Comparison of ENCODE assay signal across 8 cellular contexts in genomic region chr14:94129758-94130414, GRCh38. TPM values are rescaled to one million over a fixed set of nuclear protein-coding genes. Genes with fewer than 3 reads are reported as not detected.
DNase-seq lines count a peak whose midpoint lies in the region; ATAC-seq and TF ChIP-seq lines count a peak whose summit lies in the region.

No MANE protein-coding gene starts in this region.

- H3K36me3 Mint-ChIP-seq in activated T-cell treated with anti-CD3 and anti-CD28 coated beads, Interleukin-2, amount 50 U/mL, for 72 hours (ENCODE audit: insufficient read depth in 2 of 2): peaks cover 0 to 1% of the 10 kb centered on the region in 2 donors
- no peaks in the 10 kb centered on the region for H3K36me3 Mint-ChIP-seq in natural killer cell

- TF ChIP-seq CTCF in natural killer cell (IDR thresholded peaks at IDR 0.05): no peak

- H3K4me1 Mint-ChIP-seq in activated T-cell treated with anti-CD3 and anti-CD28 coated beads, Interleukin-2, amount 50 U/mL, for 72 hours (ENCODE audit: low read depth): peaks cover 18% of the 10 kb centered on the region
- H3K4me1 Mint-ChIP-seq in natural killer cell: peaks cover 21 to 22% of the 10 kb centered on the region in 2 donors

- H3K27ac Mint-ChIP-seq in activated T-cell treated with anti-CD3 and anti-CD28 coated beads, Interleukin-2, amount 50 U/mL, for 72 hours: peak overlapping the region; percentile 58
- peak overlapping the region; percentile 76 to 91 for H3K27ac Mint-ChIP-seq in natural killer cell

- H3K27me3 Mint-ChIP-seq in activated T-cell treated with anti-CD3 and anti-CD28 coated beads, Interleukin-2, amount 50 U/mL, for 72 hours (ENCODE audit: low read depth): peaks cover 11% of the 10 kb centered on the region
- peaks cover 7 to 22% of the 10 kb centered on the region in 2 donors for H3K27me3 Mint-ChIP-seq in natural killer cell (ENCODE audit: low read depth in 2 of 2)

- ATAC-seq in activated T-cell treated with anti-CD3 and anti-CD28 coated beads, Interleukin-2, amount 50 U/mL, for 72 hours (replicated peaks in 1 of 2): peak; percentile 62 to 65
- peak; percentile 40 to 57 (median 55) for ATAC-seq in natural killer cell

- peak; percentile 72 for DNase-seq in activated effector memory CD4-positive, alpha-beta T cell treated with anti-CD3 and anti-CD28 coated beads, Interleukin-2, amount 50 U/mL, for 16 hours
- no peak for DNase-seq in activated effector memory CD4-positive, alpha-beta T cell treated with Interleukin-2 at 50 U/mL for 16 hours
- peak; percentile 78 for DNase-seq in NCI-H345 (lab: John Stamatoyannopoulos, UW)
- DNase-seq in activated T-cell treated with anti-CD3 and anti-CD28 coated beads, Interleukin-2, amount 50 U/mL, for 72 hours: peak; percentile 53 to 62
- DNase-seq in fibroblast of the conjunctiva (ENCODE audit: low read depth): peak; percentile 41
- no peak for DNase-seq in natural killer cell
- no peak for DNase-seq in AML-193 (lab: John Stamatoyannopoulos, UW)
- DNase-seq in NCI-H2029 treated with DMSO at 0.1 percent for 48 hours (lab: John Stamatoyannopoulos, UW): no peak

- H3K9me3 Mint-ChIP-seq in activated T-cell treated with anti-CD3 and anti-CD28 coated beads, Interleukin-2, amount 50 U/mL, for 72 hours: no peaks in the 10 kb centered on the region
- H3K9me3 Mint-ChIP-seq in natural killer cell: no peaks in the 10 kb centered on the region

- intact Hi-C loops in natural killer cell (cut with micrococcal nuclease): loop anchor here (1.0 to 2.0 kb wide), 2 partner anchors 49 to 102 kb away; partner anchors contain the start of genes DDX24 and IFI27L1

- peak overlapping the region; percentile 92 to 99 for H3K4me3 Mint-ChIP-seq in activated T-cell treated with anti-CD3 and anti-CD28 coated beads, Interleukin-2, amount 50 U/mL, for 72 hours
- H3K4me3 Mint-ChIP-seq in natural killer cell: peak overlapping the region; percentile 91

RNA-seq across cellular contexts. Expression of gene IFI27L2, which starts 0.5 kb away (rescaled TPM):
- total RNA-seq in activated T-cell treated with anti-CD3 and anti-CD28 coated beads, Interleukin-2, amount 50 U/mL, for 72 hours: 10 to 100 TPM; 52.0 to 66.0 TPM
- total RNA-seq in natural killer cell: 10 to 100 TPM; 36.3 to 55.1 (median 39.8) TPM

RNA-seq across cellular contexts. Expression of gene IFI27, which starts 19.4 kb away (rescaled TPM):
- 1 to 10 TPM; 5.1 to 7.7 TPM for total RNA-seq in activated T-cell treated with anti-CD3 and anti-CD28 coated beads, Interleukin-2, amount 50 U/mL, for 72 hours
- 1 to 10 TPM in 1 of 3 donors, under 1 TPM in 2; 0.47 to 1.3 (median 0.52) TPM for total RNA-seq in natural killer cell

RNA-seq across cellular contexts. Expression of gene PPP4R4, which starts 44.2 kb away (rescaled TPM):
- total RNA-seq in activated T-cell treated with anti-CD3 and anti-CD28 coated beads, Interleukin-2, amount 50 U/mL, for 72 hours: 1 to 10 TPM; 6.2 to 9.5 TPM
- total RNA-seq in natural killer cell: under 1 TPM in 2 of 3 donors, not detected in 1; 0.52 to 0.58 TPM

RNA-seq across cellular contexts. Expression of gene IFI27L1, which starts 48.8 kb away (rescaled TPM):
- 10 to 100 TPM; 59.6 to 71.4 TPM for total RNA-seq in activated T-cell treated with anti-CD3 and anti-CD28 coated beads, Interleukin-2, amount 50 U/mL, for 72 hours
- total RNA-seq in natural killer cell: 10 to 100 TPM; 10.1 to 15.1 (median 12.1) TPM

RNA-seq across cellular contexts. Expression of gene DDX24, which starts 48.9 kb away (rescaled TPM):
- total RNA-seq in activated T-cell treated with anti-CD3 and anti-CD28 coated beads, Interleukin-2, amount 50 U/mL, for 72 hours: 100 to 1,000 TPM; 193 to 197 TPM
- total RNA-seq in natural killer cell: 100 to 1,000 TPM; 250 to 357 (median 296) TPM

Comparison
In these comparisons a context has a peak if more than half of its experiments do, and no peak if none do; other contexts are left out.
1. DNase-seq: peak in activated effector memory CD4-positive, alpha-beta T cell treated with anti-CD3 and anti-CD28 coated beads, Interleukin-2, amount 50 U/mL, for 16 hours (single experiment), NCI-H345 (single experiment), activated T-cell treated with anti-CD3 and anti-CD28 coated beads, Interleukin-2, amount 50 U/mL, for 72 hours (2 of 2) and fibroblast of the conjunctiva (single experiment); none in activated effector memory CD4-positive, alpha-beta T cell treated with Interleukin-2 at 50 U/mL for 16 hours (single experiment), natural killer cell (single experiment), AML-193 (0 of 2) and NCI-H2029 treated with DMSO at 0.1 percent for 48 hours (single experiment).
2. RNA of gene PPP4R4, which starts 44.2 kb away (total RNA-seq): 6.2 to 9.5 TPM in activated T-cell treated with anti-CD3 and anti-CD28 coated beads, Interleukin-2, amount 50 U/mL, for 72 hours; 0.52 to 0.58 TPM in natural killer cell; every median in the first group is over 4 times any median in the second.